8 cellular contexts compared by ENCODE assay signal in genomic region chr10:97584060-97584797, GRCh38. TPM values are rescaled to one million over a fixed set of nuclear protein-coding genes. Genes with fewer than 3 reads are reported as not detected.
A peak's percentile ranks its signal among the peaks of the same experiment; 100 is the strongest.
DNase-seq lines count a peak whose midpoint lies in the region; ATAC-seq and TF ChIP-seq lines count a peak whose summit lies in the region.

HOGA1 (plus strand) TSS chr10:97584389; CDS start chr10:97584704, 315 bp downstream.

- peak; percentile 65 for ATAC-seq in GM19395 (IDR thresholded peaks at IDR 0.05; ENCODE audit: unreplicated experiment)
- ATAC-seq in right lobe of liver, result peak; percentile 82 to 93 (median 92)
- ATAC-seq in GM18502 (IDR thresholded peaks at IDR 0.05; ENCODE audit: poor library complexity, unreplicated experiment), result no peak

- peak; percentile 53 for DNase-seq in NCI-H146 (lab: John Stamatoyannopoulos, UW)
- DNase-seq in dermis blood vessel endothelial cell, result peak; percentile 71
- DNase-seq in right lobe of liver, result peak; percentile 93 to 99 (median 98)
- DNase-seq in UCSD-AML1 (lab: John Stamatoyannopoulos, UW; ENCODE audit: unreplicated experiment), result no peak
- DNase-seq in activated CD8-positive, alpha-beta memory T cell treated with anti-CD3 and anti-CD28 coated beads, Interleukin-2, amount 50 U/mL, for 4 hours, result no peak
- no peak for DNase-seq in CD4-positive, alpha-beta memory T cell

- intact Hi-C loops in right lobe of liver (cut with DNase I), result no loop called here
- intact Hi-C loops in CD4-positive, alpha-beta memory T cell (cut with micrococcal nuclease), result no loop called here

- WGBS in right lobe of liver (ENCODE audit: insufficient coverage, low coverage, low lambda C conversion rate, missing lambda C conversion rate), result 50% methylated on average over 1 of the region's 5 CpGs

- CTCF ChIA-PET in CD4-positive, alpha-beta memory T cell (lab: Charles Lee; ENCODE audit: partially characterized antibody), result no interaction called here

- H3K4me3 Mint-ChIP-seq in CD4-positive, alpha-beta memory T cell, result no peak within 1 kb of the TSS

- POLR2A ChIA-PET in CD4-positive, alpha-beta memory T cell (lab: Charles Lee; ENCODE audit: partially characterized antibody), result no interaction called here

- no peaks in the 10 kb centered on the region for H3K27me3 ChIP-seq in right lobe of liver
- no peaks in the 10 kb centered on the region for H3K27me3 ChIP-seq in CD4-positive, alpha-beta memory T cell (ENCODE audit: insufficient read depth, low read length)

- no peaks in the 10 kb centered on the region for H3K9me3 Mint-ChIP-seq in CD4-positive, alpha-beta memory T cell

- H3K4me1 Mint-ChIP-seq in CD4-positive, alpha-beta memory T cell, result no peaks in the 10 kb centered on the region

- peaks cover 0 to 30% (median 6%) of the 10 kb centered on the region in 4 donors for H3K4me1 ChIP-seq in right lobe of liver
- H3K4me1 ChIP-seq in CD4-positive, alpha-beta memory T cell (ENCODE audit: insufficient read depth, low read length), result no peaks in the 10 kb centered on the region

- H3K27ac Mint-ChIP-seq in CD4-positive, alpha-beta memory T cell, result no peak within 1 kb of the TSS

- no peaks in the 10 kb centered on the region for H3K9me3 ChIP-seq in right lobe of liver
- H3K9me3 ChIP-seq in CD4-positive, alpha-beta memory T cell (ENCODE audit: control insufficient read depth in 1 of 2, low read length in 2 of 2), result no peaks in the 10 kb centered on the region

- peak within 1 kb of the TSS in 2 of 3 donors; percentile 37 to 64 for H3K4me3 ChIP-seq in right lobe of liver
- no peak within 1 kb of the TSS for H3K4me3 ChIP-seq in CD4-positive, alpha-beta memory T cell (ENCODE audit: low read length in 2 of 2)

- peak; percentile 72 for TF ChIP-seq POLR2A in right lobe of liver (IDR thresholded peaks at IDR 0.05)

- no peaks in the 10 kb centered on the region for H3K36me3 ChIP-seq in right lobe of liver
- no peaks in the 10 kb centered on the region for H3K36me3 ChIP-seq in CD4-positive, alpha-beta memory T cell (ENCODE audit: insufficient read depth, low read length)

- TF ChIP-seq CTCF in right lobe of liver (IDR thresholded peaks at IDR 0.05), result peak in 1 of 4 donors; percentile 4

- H3K27ac ChIP-seq in right lobe of liver, result peak within 1 kb of the TSS; percentile 73 to 96 (median 95)
- no peak within 1 kb of the TSS for H3K27ac ChIP-seq in CD4-positive, alpha-beta memory T cell (ENCODE audit: low read depth, low read length)

- no peaks in the 10 kb centered on the region for H3K36me3 Mint-ChIP-seq in CD4-positive, alpha-beta memory T cell

- H3K27me3 Mint-ChIP-seq in CD4-positive, alpha-beta memory T cell, result no peaks in the 10 kb centered on the region

RNA-seq across cellular contexts. Expression of gene HOGA1, which starts in this region (rescaled TPM):
- total RNA-seq in dermis blood vessel endothelial cell (0.85 and 0.88 TPM in 2 replicates), right lobe of liver (10 to 100 TPM; 16.8 to 92.9 (median 36.5) TPM)
- total RNA-seq in CD4-positive, alpha-beta memory T cell, result not detected
- not detected for polyA plus RNA-seq in CD4-positive, alpha-beta memory T cell

Comparison
In these comparisons a context has a peak if more than half of its experiments do, and no peak if none do; other contexts are left out.
1. Peak in DNase-seq in dermis blood vessel endothelial cell; RNA of the gene not detected or under 1 TPM.
2. DNase-seq: peak in NCI-H146 (single experiment) and right lobe of liver (3 of 3); none in UCSD-AML1 (single experiment), activated CD8-positive, alpha-beta memory T cell treated with anti-CD3 and anti-CD28 coated beads, Interleukin-2, amount 50 U/mL, for 4 hours (single experiment) and CD4-positive, alpha-beta memory T cell (0 of 5).
3. H3K4me3 ChIP-seq: peak in right lobe of liver (2 of 3); none in CD4-positive, alpha-beta memory T cell (0 of 2).